ENCODE assay signal across 1 cellular context in genomic region chr15:75201609-75202250, GRCh38.
A peak's percentile ranks its signal among the peaks of the same experiment; 100 is the strongest.
TF ChIP-seq lines count a peak whose summit lies in the region.

C15orf39 (plus strand) TSS chr15:75201882; CDS start chr15:75206049, 4,167 bp downstream.

TF ChIP-seq in HepG2, 621 proteins besides CTCF, POLR2A, EP300 and RAD21 (continued from another document and continues in another):
- peak; percentile 55 for TF ChIP-seq ZNF446 (CRISPR knock-in tag; IDR thresholded peaks at IDR 0.05)
- TF ChIP-seq IKZF1 (IDR thresholded peaks at IDR 0.05): no peak
- TF ChIP-seq EED (CRISPR knock-in tag; IDR thresholded peaks at IDR 0.05): no peak
- no peak for TF ChIP-seq HNRNPUL1 (IDR thresholded peaks at IDR 0.05; ENCODE audit: low read depth, low read length)
- TF ChIP-seq, protein P1, sequence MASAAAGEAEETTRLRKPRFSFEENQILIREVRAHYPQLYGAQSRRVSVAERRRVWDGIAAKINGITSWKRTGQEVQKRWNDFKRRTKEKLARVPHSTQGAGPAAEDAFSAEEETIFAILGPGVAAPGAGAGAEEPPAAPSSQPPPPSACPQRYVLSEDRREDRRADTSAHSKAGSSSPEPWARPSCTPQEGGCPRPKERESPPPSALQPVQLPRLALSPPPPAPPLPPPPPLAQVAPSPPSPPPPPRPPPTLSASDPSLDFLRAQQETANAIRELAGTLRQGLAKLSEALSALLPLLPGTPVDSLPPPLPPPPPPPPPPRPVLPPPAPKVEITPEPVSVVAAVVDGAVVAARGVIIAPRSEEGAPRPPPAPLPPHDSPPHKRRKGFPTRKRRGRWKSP (CRISPR knock-in tag; IDR thresholded peaks at IDR 0.05): peak; percentile 82
- 0 out of 2 replicates have a peak, but pooled peaks have one; percentile 8 for TF ChIP-seq CAMTA2 (CRISPR knock-in tag; IDR thresholded peaks at IDR 0.05; ENCODE audit: borderline replicate concordance)
- TF ChIP-seq POGZ (CRISPR knock-in tag; IDR thresholded peaks at IDR 0.05): no peak
- TF ChIP-seq ZNF143 (CRISPR knock-in tag; IDR thresholded peaks at IDR 0.05): no peak
- TF ChIP-seq ZBTB49 (CRISPR knock-in tag; IDR thresholded peaks at IDR 0.05; ENCODE audit: borderline replicate concordance): no peak
- TF ChIP-seq, protein P2, sequence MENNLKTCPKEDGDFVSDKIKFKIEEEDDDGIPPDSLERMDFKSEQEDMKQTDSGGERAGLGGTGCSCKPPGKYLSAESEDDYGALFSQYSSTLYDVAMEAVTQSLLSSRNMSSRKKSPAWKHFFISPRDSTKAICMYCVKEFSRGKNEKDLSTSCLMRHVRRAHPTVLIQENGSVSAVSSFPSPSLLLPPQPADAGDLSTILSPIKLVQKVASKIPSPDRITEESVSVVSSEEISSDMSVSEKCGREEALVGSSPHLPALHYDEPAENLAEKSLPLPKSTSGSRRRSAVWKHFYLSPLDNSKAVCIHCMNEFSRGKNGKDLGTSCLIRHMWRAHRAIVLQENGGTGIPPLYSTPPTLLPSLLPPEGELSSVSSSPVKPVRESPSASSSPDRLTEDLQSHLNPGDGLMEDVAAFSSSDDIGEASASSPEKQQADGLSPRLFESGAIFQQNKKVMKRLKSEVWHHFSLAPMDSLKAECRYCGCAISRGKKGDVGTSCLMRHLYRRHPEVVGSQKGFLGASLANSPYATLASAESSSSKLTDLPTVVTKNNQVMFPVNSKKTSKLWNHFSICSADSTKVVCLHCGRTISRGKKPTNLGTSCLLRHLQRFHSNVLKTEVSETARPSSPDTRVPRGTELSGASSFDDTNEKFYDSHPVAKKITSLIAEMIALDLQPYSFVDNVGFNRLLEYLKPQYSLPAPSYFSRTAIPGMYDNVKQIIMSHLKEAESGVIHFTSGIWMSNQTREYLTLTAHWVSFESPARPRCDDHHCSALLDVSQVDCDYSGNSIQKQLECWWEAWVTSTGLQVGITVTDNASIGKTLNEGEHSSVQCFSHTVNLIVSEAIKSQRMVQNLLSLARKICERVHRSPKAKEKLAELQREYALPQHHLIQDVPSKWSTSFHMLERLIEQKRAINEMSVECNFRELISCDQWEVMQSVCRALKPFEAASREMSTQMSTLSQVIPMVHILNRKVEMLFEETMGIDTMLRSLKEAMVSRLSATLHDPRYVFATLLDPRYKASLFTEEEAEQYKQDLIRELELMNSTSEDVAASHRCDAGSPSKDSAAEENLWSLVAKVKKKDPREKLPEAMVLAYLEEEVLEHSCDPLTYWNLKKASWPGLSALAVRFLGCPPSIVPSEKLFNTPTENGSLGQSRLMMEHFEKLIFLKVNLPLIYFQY (CRISPR knock-in tag; IDR thresholded peaks at IDR 0.05; ENCODE audit: borderline replicate concordance): peak; percentile 45; the same call in 1 of the 2 replicates
- TF ChIP-seq ZNF264 (CRISPR knock-in tag; IDR thresholded peaks at IDR 0.05): no peak
- TF ChIP-seq TRIM24 (CRISPR knock-in tag; IDR thresholded peaks at IDR 0.05): no peak
- TF ChIP-seq, protein P3, sequence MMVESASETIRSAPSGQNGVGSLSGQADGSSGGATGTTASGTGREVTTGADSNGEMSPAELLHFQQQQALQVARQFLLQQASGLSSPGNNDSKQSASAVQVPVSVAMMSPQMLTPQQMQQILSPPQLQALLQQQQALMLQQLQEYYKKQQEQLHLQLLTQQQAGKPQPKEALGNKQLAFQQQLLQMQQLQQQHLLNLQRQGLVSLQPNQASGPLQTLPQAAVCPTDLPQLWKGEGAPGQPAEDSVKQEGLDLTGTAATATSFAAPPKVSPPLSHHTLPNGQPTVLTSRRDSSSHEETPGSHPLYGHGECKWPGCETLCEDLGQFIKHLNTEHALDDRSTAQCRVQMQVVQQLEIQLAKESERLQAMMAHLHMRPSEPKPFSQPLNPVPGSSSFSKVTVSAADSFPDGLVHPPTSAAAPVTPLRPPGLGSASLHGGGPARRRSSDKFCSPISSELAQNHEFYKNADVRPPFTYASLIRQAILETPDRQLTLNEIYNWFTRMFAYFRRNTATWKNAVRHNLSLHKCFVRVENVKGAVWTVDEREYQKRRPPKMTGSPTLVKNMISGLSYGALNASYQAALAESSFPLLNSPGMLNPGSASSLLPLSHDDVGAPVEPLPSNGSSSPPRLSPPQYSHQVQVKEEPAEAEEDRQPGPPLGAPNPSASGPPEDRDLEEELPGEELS (CRISPR knock-in tag; IDR thresholded peaks at IDR 0.05): 0 out of 2 replicates have a peak, but pooled peaks have one; percentile 26
- TF ChIP-seq GPN1 (CRISPR knock-in tag; IDR thresholded peaks at IDR 0.05; ENCODE audit: borderline replicate concordance): no peak
- TF ChIP-seq HDAC1 (CRISPR knock-in tag; IDR thresholded peaks at IDR 0.05): no peak
- TF ChIP-seq ZC3H4 (CRISPR knock-in tag; IDR thresholded peaks at IDR 0.05; ENCODE audit: borderline replicate concordance): no peak
- TF ChIP-seq DMAP1 (CRISPR knock-in tag; IDR thresholded peaks at IDR 0.05): peak; percentile 64; the same call in 1 of the 2 replicates
- TF ChIP-seq, protein P4, sequence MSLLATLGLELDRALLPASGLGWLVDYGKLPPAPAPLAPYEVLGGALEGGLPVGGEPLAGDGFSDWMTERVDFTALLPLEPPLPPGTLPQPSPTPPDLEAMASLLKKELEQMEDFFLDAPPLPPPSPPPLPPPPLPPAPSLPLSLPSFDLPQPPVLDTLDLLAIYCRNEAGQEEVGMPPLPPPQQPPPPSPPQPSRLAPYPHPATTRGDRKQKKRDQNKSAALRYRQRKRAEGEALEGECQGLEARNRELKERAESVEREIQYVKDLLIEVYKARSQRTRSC (CRISPR knock-in tag; IDR thresholded peaks at IDR 0.05; ENCODE audit: low read depth): no peak
- no peak for TF ChIP-seq NR2C2 (CRISPR knock-in tag; IDR thresholded peaks at IDR 0.05; ENCODE audit: borderline replicate concordance)
- no peak for TF ChIP-seq SNRNP70 (IDR thresholded peaks at IDR 0.05; ENCODE audit: low read depth, low read length)
- TF ChIP-seq ZSCAN21 (CRISPR knock-in tag; IDR thresholded peaks at IDR 0.05; ENCODE audit: borderline replicate concordance): 0 out of 2 replicates have a peak, but pooled peaks have one; percentile 31
- peak; percentile 39; the same call in 1 of the 2 replicates for TF ChIP-seq ETV5 (CRISPR knock-in tag; IDR thresholded peaks at IDR 0.05; ENCODE audit: borderline replicate concordance)
- TF ChIP-seq PRDM4 (CRISPR knock-in tag; IDR thresholded peaks at IDR 0.05; ENCODE audit: borderline replicate concordance): no peak
- TF ChIP-seq MBD4 (IDR thresholded peaks at IDR 0.05; ENCODE audit: borderline replicate concordance, low read length): no peak
- TF ChIP-seq ZNF205 (CRISPR knock-in tag; IDR thresholded peaks at IDR 0.05): no peak
- TF ChIP-seq DPF2 (CRISPR knock-in tag; IDR thresholded peaks at IDR 0.05; ENCODE audit: borderline replicate concordance, low read depth): no peak
- no peak for TF ChIP-seq ZNF570 (CRISPR knock-in tag; IDR thresholded peaks at IDR 0.05; ENCODE audit: borderline replicate concordance)
- no peak for TF ChIP-seq ZNF17 (CRISPR knock-in tag; IDR thresholded peaks at IDR 0.05)
- TF ChIP-seq NONO (IDR thresholded peaks at IDR 0.05): no peak
- TF ChIP-seq NONO (CRISPR knock-in tag; conservative IDR thresholded peaks at IDR 0.05): no peak; the same call in 1 of the 2 replicates
- no peak for TF ChIP-seq RBM39 (IDR thresholded peaks at IDR 0.05; ENCODE audit: low read depth, low read length, poor library complexity, severe bottlenecking)
- TF ChIP-seq EHMT2 (IDR thresholded peaks at IDR 0.05; ENCODE audit: borderline replicate concordance, low read depth, low read length): no peak
- peak; percentile 33 for TF ChIP-seq FOSL2 (CRISPR knock-in tag; IDR thresholded peaks at IDR 0.05)
- no peak for TF ChIP-seq ZBTB8A (CRISPR knock-in tag; IDR thresholded peaks at IDR 0.05; ENCODE audit: borderline replicate concordance, low read depth)
- no peak for TF ChIP-seq ZNF597 (CRISPR knock-in tag; IDR thresholded peaks at IDR 0.05)
- peak; percentile 50; the same call in 1 of the 2 replicates for TF ChIP-seq AKNA (CRISPR knock-in tag; IDR thresholded peaks at IDR 0.05; ENCODE audit: borderline replicate concordance)
- no peak for TF ChIP-seq ZNF552 (CRISPR knock-in tag; IDR thresholded peaks at IDR 0.05; ENCODE audit: borderline replicate concordance)
